ENCODE assay signal across 16 cellular contexts in genomic region chr6:118240878-118241528, GRCh38.
DNase-seq lines count a peak whose midpoint lies in the region; ATAC-seq, FAIRE-seq and TF ChIP-seq lines count a peak whose summit lies in the region.
"Had no signal": no experiment of that assay in that cellular context is flagged by ENCODE, and none has a peak within 500 bp of the region (broad histone marks: within the 10 kb centered on the region; RNA-seq: fewer than 3 reads in every experiment).

No MANE protein-coding gene starts in this region.

- in situ Hi-C loops in HAP-1 (cut with MboI; ENCODE audit: low sequenced_read_pairs), result no loop called here

- no peaks in the 10 kb centered on the region for H3K36me3 ChIP-seq in HAP-1 (replicated peaks)
- H3K36me3 ChIP-seq: adrenal gland, esophagus muscularis mucosa had no signal

- H3K9me3 ChIP-seq in HAP-1, result no peaks in the 10 kb centered on the region
- H3K9me3 ChIP-seq: adrenal gland, esophagus muscularis mucosa had no signal

- ATAC-seq in GM19328 (IDR thresholded peaks at IDR 0.05; ENCODE audit: unreplicated experiment) (peak; percentile 67), HG02759 (IDR thresholded peaks at IDR 0.05; ENCODE audit: unreplicated experiment) (peak; percentile 71), HG03457 (IDR thresholded peaks at IDR 0.05; ENCODE audit: unreplicated experiment) (peak; percentile 59)

- TF ChIP-seq POLR2A in GM12891 (IDR thresholded peaks at IDR 0.05; ENCODE audit: low read depth, low read length), result no peak

- no peak for FAIRE-seq in GM12891 (lab: Jason Lieb, UNC)
- FAIRE-seq: colon had no signal

- no peak overlapping the region for H3K4me3 ChIP-seq in HAP-1
- H3K4me3 ChIP-seq: adrenal gland, esophagus muscularis mucosa had no signal

- no peaks in the 10 kb centered on the region for H3K27me3 ChIP-seq in HAP-1 (ENCODE audit: low read depth)
- H3K27me3 ChIP-seq: adrenal gland, esophagus muscularis mucosa had no signal

- H3K4me1 ChIP-seq in HAP-1, result no peaks in the 10 kb centered on the region
- H3K4me1 ChIP-seq: adrenal gland, esophagus muscularis mucosa had no signal

- DNase-seq in GM12891 (ENCODE audit: insufficient read length, low spot score) (no peak), NCI-H226 (no peak), DMS153 (lab: John Stamatoyannopoulos, UW) (no peak), middle frontal gyrus (ENCODE audit: extremely low spot score, low spot score) (no peak), HAP-1 (ENCODE audit: low spot score in 2 of 2) (no peak)
- DNase-seq: activated B cell treated with CpG ODN at 0.5 μM for 24 hours, activated T-cell treated with anti-CD3 and anti-CD28 coated beads for 4 hours, adrenal gland, mesendoderm, NCI-H1417 treated with DMSO at 0.1 percent for 48 hours, NCI-H82 had no signal

TF ChIP-seq in GM12891, 5 proteins besides CTCF, POLR2A, EP300 and RAD21:
- no peak for TF ChIP-seq TAF1 (IDR thresholded peaks at IDR 0.05; ENCODE audit: low read depth, low read length)
- TF ChIP-seq PAX5 (IDR thresholded peaks at IDR 0.05; ENCODE audit: insufficient read depth, low read length, severe bottlenecking), result no peak
- no peak for TF ChIP-seq POU2F2 (IDR thresholded peaks at IDR 0.05; ENCODE audit: low read depth, low read length)
- peak; percentile 93 for TF ChIP-seq SPI1 (IDR thresholded peaks at IDR 0.05; ENCODE audit: low read depth, low read length)
- TF ChIP-seq POLR2AphosphoS5 (IDR thresholded peaks at IDR 0.05; ENCODE audit: low read depth, low read length), result no peak
